In genomic region chr19:42653841-42654240, GRCh38 we compare ENCODE assay signal across 23 cellular contexts. TPM values are rescaled to one million over a fixed set of nuclear protein-coding genes. Genes with fewer than 3 reads are reported as not detected.
"Had no signal": no experiment of that assay in that cellular context is flagged by ENCODE, and none has a peak within 500 bp of the region (broad histone marks: within the 10 kb centered on the region; RNA-seq: fewer than 3 reads in every experiment).

No MANE protein-coding gene starts in this region.

- H3K27me3 Mint-ChIP-seq: dendritic cell treated with granulocyte-macrophage colony-stimulating factor and Interleukin-4, amounts not matched to agents 40 ng/mL and 50 ng/mL, for 4 days had no signal

- H2AFZ ChIP-seq: hepatocyte had no signal

- H3K27me3 ChIP-seq: hepatocyte, right lobe of liver, testis, tibial nerve, upper lobe of right lung, vagina had no signal

- ATAC-seq: effector memory CD8-positive, alpha-beta T cell; left colon; psoas muscle; right lobe of liver; stimulated activated memory B cell treated with anti-CD40 and anti-IgM and Interleukin-4, amounts not matched to agents 10 μg/mL and 1 μg/mL and 100 μg/mL, for 72 hours; stimulated activated naive CD8-positive, alpha-beta T cell treated with anti-CD3 and anti-CD28 coated beads, Interleukin-15, amount 100 ng/mL, for 72 hours; upper lobe of right lung had no signal

- H3K4me2 ChIP-seq: hepatocyte had no signal

- H3K79me2 ChIP-seq: hepatocyte had no signal

- H3K4me1 Mint-ChIP-seq: mesothelial cell of epicardium; naive B cell; nephron; stimulated activated memory B cell treated with anti-CD40 and anti-IgM and Interleukin-4, amounts not matched to agents 10 μg/mL and 1 μg/mL and 100 μg/mL, for 72 hours; stimulated activated naive CD8-positive, alpha-beta T cell treated with anti-CD3 and anti-CD28 coated beads, Interleukin-15, amount 100 ng/mL, for 72 hours had no signal

- H3K4me3 ChIP-seq: esophagus squamous epithelium, hepatocyte, psoas muscle, right lobe of liver, testis, tibial nerve, upper lobe of right lung, vagina had no signal

- H3K9me3 ChIP-seq: esophagus squamous epithelium, psoas muscle, right lobe of liver, testis, upper lobe of right lung, vagina had no signal

- H3K27ac Mint-ChIP-seq: dendritic cell treated with granulocyte-macrophage colony-stimulating factor and Interleukin-4, amounts not matched to agents 40 ng/mL and 50 ng/mL, for 4 days; effector memory CD8-positive, alpha-beta T cell; mesothelial cell of epicardium; nephron; stimulated activated memory B cell treated with anti-CD40 and anti-IgM and Interleukin-4, amounts not matched to agents 10 μg/mL and 1 μg/mL and 100 μg/mL, for 72 hours had no signal

- H3K4me3 Mint-ChIP-seq: dendritic cell treated with granulocyte-macrophage colony-stimulating factor and Interleukin-4, amounts not matched to agents 40 ng/mL and 50 ng/mL, for 4 days; effector memory CD8-positive, alpha-beta T cell; mesothelial cell of epicardium; naive B cell; nephron; stimulated activated memory B cell treated with anti-CD40 and anti-IgM and Interleukin-4, amounts not matched to agents 10 μg/mL and 1 μg/mL and 100 μg/mL, for 72 hours; stimulated activated naive CD8-positive, alpha-beta T cell treated with anti-CD3 and anti-CD28 coated beads, Interleukin-15, amount 100 ng/mL, for 72 hours had no signal

- H3K36me3 ChIP-seq: esophagus squamous epithelium, right lobe of liver, tibial nerve, upper lobe of right lung, vagina had no signal

- H3K9me3 Mint-ChIP-seq: dendritic cell treated with granulocyte-macrophage colony-stimulating factor and Interleukin-4, amounts not matched to agents 40 ng/mL and 50 ng/mL, for 4 days; effector memory CD8-positive, alpha-beta T cell had no signal

- H3K36me3 Mint-ChIP-seq: stimulated activated memory B cell treated with anti-CD40 and anti-IgM and Interleukin-4, amounts not matched to agents 10 μg/mL and 1 μg/mL and 100 μg/mL, for 72 hours had no signal

- H3K4me1 ChIP-seq: esophagus squamous epithelium, psoas muscle, right lobe of liver, testis, tibial nerve, upper lobe of right lung, vagina had no signal

- H3K27ac ChIP-seq: epithelial cell of prostate, esophagus squamous epithelium, hepatocyte, psoas muscle, right lobe of liver, testis, tibial nerve, upper lobe of right lung, vagina had no signal

- DNase-seq: effector memory CD8-positive, alpha-beta T cell; esophagus squamous epithelium; foreskin melanocyte; head of caudate nucleus; left colon; naive B cell; psoas muscle; retina; right lobe of liver; stimulated activated CD4-positive, alpha-beta T cell treated with anti-CD3 and anti-CD28 coated beads, Interleukin-4, amount 100 ng/mL, for 24 hours; stimulated activated naive CD8-positive, alpha-beta T cell treated with anti-CD3 and anti-CD28 coated beads, Interleukin-15, amount 100 ng/mL, for 72 hours; testis; upper lobe of right lung had no signal

RNA-seq across cellular contexts. Expression of gene CEACAM8, which starts 59.1 kb away (rescaled TPM):
- total RNA-seq: esophagus squamous epithelium, hepatocyte, kidney epithelial cell, lower leg skin, mesothelial cell of epicardium, tibial nerve, upper lobe of right lung, vagina had no signal
- polyA plus RNA-seq: hepatocyte had no signal
